In genomic region chr22:25362215-25362882, GRCh38 we compare ENCODE assay signal across 1 cellular context.
TF ChIP-seq lines count a peak whose summit lies in the region.

No MANE protein-coding gene starts in this region.

TF ChIP-seq in HepG2, 621 proteins besides CTCF, POLR2A, EP300 and RAD21 (continued from another document):
- TF ChIP-seq, protein P1, sequence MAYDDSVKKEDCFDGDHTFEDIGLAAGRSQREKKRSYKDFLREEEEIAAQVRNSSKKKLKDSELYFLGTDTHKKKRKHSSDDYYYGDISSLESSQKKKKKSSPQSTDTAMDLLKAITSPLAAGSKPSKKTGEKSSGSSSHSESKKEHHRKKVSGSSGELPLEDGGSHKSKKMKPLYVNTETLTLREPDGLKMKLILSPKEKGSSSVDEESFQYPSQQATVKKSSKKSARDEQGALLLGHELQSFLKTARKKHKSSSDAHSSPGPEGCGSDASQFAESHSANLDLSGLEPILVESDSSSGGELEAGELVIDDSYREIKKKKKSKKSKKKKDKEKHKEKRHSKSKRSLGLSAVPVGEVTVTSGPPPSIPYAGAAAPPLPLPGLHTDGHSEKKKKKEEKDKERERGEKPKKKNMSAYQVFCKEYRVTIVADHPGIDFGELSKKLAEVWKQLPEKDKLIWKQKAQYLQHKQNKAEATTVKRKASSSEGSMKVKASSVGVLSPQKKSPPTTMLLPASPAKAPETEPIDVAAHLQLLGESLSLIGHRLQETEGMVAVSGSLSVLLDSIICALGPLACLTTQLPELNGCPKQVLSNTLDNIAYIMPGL (CRISPR knock-in tag; IDR thresholded peaks at IDR 0.05; ENCODE audit: borderline replicate concordance in 1 of 2, low read depth in 1 of 2), result 0 out of 4 replicates have a peak, but pooled peaks of 1 of the 2 experiments have one; percentile 19
- TF ChIP-seq STAG1 (CRISPR knock-in tag; IDR thresholded peaks at IDR 0.05) (peak; percentile 90), THAP7 (CRISPR knock-in tag; IDR thresholded peaks at IDR 0.05) (0 out of 2 replicates have a peak, but pooled peaks have one; percentile 22), SALL2 (CRISPR knock-in tag; IDR thresholded peaks at IDR 0.05) (no peak), LCORL (IDR thresholded peaks at IDR 0.05) (no peak), LCORL (CRISPR knock-in tag; IDR thresholded peaks at IDR 0.05) (0 out of 2 replicates have a peak, but pooled peaks have one; percentile 25), ZNF768 (CRISPR knock-in tag; IDR thresholded peaks at IDR 0.05) (peak; percentile 53; the same call in 1 of the 2 replicates), ZNF710 (CRISPR knock-in tag; IDR thresholded peaks at IDR 0.05; ENCODE audit: borderline replicate concordance) (0 out of 2 replicates have a peak, but pooled peaks have one; percentile 17), ZNF296 (CRISPR knock-in tag; conservative IDR thresholded peaks at IDR 0.05) (peak; percentile 98), SMC3 (IDR thresholded peaks at IDR 0.05; ENCODE audit: low read length) (peak; percentile 65)
- TF ChIP-seq, protein P2, sequence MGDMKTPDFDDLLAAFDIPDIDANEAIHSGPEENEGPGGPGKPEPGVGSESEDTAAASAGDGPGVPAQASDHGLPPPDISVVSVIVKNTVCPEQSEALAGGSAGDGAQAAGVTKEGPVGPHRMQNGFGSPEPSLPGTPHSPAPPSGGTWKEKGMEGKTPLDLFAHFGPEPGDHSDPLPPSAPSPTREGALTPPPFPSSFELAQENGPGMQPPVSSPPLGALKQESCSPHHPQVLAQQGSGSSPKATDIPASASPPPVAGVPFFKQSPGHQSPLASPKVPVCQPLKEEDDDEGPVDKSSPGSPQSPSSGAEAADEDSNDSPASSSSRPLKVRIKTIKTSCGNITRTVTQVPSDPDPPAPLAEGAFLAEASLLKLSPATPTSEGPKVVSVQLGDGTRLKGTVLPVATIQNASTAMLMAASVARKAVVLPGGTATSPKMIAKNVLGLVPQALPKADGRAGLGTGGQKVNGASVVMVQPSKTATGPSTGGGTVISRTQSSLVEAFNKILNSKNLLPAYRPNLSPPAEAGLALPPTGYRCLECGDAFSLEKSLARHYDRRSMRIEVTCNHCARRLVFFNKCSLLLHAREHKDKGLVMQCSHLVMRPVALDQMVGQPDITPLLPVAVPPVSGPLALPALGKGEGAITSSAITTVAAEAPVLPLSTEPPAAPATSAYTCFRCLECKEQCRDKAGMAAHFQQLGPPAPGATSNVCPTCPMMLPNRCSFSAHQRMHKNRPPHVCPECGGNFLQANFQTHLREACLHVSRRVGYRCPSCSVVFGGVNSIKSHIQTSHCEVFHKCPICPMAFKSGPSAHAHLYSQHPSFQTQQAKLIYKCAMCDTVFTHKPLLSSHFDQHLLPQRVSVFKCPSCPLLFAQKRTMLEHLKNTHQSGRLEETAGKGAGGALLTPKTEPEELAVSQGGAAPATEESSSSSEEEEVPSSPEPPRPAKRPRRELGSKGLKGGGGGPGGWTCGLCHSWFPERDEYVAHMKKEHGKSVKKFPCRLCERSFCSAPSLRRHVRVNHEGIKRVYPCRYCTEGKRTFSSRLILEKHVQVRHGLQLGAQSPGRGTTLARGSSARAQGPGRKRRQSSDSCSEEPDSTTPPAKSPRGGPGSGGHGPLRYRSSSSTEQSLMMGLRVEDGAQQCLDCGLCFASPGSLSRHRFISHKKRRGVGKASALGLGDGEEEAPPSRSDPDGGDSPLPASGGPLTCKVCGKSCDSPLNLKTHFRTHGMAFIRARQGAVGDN (CRISPR knock-in tag; IDR thresholded peaks at IDR 0.05), result peak; percentile 54
- TF ChIP-seq, protein P3, sequence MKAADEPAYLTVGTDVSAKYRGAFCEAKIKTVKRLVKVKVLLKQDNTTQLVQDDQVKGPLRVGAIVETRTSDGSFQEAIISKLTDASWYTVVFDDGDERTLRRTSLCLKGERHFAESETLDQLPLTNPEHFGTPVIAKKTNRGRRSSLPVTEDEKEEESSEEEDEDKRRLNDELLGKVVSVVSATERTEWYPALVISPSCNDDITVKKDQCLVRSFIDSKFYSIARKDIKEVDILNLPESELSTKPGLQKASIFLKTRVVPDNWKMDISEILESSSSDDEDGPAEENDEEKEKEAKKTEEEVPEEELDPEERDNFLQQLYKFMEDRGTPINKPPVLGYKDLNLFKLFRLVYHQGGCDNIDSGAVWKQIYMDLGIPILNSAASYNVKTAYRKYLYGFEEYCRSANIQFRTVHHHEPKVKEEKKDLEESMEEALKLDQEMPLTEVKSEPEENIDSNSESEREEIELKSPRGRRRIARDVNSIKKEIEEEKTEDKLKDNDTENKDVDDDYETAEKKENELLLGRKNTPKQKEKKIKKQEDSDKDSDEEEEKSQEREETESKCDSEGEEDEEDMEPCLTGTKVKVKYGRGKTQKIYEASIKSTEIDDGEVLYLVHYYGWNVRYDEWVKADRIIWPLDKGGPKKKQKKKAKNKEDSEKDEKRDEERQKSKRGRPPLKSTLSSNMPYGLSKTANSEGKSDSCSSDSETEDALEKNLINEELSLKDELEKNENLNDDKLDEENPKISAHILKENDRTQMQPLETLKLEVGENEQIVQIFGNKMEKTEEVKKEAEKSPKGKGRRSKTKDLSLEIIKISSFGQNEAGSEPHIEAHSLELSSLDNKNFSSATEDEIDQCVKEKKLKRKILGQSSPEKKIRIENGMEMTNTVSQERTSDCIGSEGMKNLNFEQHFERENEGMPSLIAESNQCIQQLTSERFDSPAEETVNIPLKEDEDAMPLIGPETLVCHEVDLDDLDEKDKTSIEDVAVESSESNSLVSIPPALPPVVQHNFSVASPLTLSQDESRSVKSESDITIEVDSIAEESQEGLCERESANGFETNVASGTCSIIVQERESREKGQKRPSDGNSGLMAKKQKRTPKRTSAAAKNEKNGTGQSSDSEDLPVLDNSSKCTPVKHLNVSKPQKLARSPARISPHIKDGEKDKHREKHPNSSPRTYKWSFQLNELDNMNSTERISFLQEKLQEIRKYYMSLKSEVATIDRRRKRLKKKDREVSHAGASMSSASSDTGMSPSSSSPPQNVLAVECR (CRISPR knock-in tag; IDR thresholded peaks at IDR 0.05; ENCODE audit: borderline replicate concordance), result peak; percentile 18; the same call in 1 of the 2 replicates
- TF ChIP-seq, protein P4, sequence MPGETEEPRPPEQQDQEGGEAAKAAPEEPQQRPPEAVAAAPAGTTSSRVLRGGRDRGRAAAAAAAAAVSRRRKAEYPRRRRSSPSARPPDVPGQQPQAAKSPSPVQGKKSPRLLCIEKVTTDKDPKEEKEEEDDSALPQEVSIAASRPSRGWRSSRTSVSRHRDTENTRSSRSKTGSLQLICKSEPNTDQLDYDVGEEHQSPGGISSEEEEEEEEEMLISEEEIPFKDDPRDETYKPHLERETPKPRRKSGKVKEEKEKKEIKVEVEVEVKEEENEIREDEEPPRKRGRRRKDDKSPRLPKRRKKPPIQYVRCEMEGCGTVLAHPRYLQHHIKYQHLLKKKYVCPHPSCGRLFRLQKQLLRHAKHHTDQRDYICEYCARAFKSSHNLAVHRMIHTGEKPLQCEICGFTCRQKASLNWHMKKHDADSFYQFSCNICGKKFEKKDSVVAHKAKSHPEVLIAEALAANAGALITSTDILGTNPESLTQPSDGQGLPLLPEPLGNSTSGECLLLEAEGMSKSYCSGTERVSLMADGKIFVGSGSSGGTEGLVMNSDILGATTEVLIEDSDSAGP (CRISPR knock-in tag; IDR thresholded peaks at IDR 0.05; ENCODE audit: borderline replicate concordance), result peak; percentile 1; the same call in 1 of the 2 replicates
- TF ChIP-seq, protein P5, sequence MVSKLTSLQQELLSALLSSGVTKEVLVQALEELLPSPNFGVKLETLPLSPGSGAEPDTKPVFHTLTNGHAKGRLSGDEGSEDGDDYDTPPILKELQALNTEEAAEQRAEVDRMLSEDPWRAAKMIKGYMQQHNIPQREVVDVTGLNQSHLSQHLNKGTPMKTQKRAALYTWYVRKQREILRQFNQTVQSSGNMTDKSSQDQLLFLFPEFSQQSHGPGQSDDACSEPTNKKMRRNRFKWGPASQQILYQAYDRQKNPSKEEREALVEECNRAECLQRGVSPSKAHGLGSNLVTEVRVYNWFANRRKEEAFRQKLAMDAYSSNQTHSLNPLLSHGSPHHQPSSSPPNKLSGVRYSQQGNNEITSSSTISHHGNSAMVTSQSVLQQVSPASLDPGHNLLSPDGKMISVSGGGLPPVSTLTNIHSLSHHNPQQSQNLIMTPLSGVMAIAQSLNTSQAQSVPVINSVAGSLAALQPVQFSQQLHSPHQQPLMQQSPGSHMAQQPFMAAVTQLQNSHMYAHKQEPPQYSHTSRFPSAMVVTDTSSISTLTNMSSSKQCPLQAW (CRISPR knock-in tag; IDR thresholded peaks at IDR 0.05), result 0 out of 2 replicates have a peak, but pooled peaks have one; percentile 9
